Comparison of ENCODE assay signal across 1 cellular context in the genomic region with DNA sequence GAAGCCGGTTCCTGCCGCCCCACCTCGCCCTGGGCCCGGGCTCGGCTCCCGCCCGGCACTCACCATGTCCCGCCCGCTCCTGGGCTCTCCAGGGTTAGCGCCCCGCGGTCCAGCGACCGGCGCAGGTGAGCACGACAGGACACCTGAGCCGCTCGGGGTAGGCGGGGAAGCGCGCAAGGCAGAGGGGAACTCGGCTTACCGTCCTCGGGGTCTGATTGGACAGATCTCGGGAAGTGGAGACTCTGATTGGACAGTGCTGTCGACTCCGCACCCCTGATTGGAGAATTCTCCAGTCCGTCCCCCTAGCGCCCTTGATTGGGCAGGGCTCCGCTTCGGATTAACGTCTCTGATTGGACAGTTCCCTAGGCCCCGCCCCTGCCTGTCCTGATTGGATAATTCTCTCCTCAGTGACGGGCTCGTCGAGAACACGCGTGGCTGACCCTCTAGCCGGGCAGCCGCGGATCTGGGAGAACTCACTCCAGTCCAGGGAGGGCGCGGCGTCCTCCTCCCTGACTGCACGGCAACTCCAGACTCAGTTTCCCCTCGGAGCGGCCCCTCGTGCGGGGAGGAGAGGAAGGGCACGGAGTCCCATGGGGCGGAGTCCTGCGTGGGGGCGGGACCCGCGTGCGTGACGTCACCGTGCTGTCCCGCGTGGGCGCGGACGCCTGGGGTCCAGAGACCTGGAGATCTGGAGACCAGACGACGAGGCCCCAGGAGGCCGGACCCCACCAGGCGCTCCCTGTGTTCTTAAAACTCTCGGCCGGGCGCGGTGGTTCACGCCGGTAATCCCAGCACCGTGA.
TF ChIP-seq lines count a peak whose summit lies in the region.

A gene (minus strand): TSS at position 197 of the 800 bp plus-strand sequence. CDS start 131 bp downstream, at position 66.

TF ChIP-seq in GM12878, 131 proteins besides CTCF, POLR2A, EP300 and RAD21 (continued from another document and continues in another):
- TF ChIP-seq, protein P1, sequence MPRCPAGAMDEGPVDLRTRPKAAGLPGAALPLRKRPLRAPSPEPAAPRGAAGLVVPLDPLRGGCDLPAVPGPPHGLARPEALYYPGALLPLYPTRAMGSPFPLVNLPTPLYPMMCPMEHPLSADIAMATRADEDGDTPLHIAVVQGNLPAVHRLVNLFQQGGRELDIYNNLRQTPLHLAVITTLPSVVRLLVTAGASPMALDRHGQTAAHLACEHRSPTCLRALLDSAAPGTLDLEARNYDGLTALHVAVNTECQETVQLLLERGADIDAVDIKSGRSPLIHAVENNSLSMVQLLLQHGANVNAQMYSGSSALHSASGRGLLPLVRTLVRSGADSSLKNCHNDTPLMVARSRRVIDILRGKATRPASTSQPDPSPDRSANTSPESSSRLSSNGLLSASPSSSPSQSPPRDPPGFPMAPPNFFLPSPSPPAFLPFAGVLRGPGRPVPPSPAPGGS (IDR thresholded peaks at IDR 0.05; ENCODE audit: borderline replicate concordance, insufficient read depth, low read depth, low read length, poor library complexity, severe bottlenecking): no peak
- TF ChIP-seq ZNF217 (IDR thresholded peaks at IDR 0.05) (peak; percentile 48; the same call in 1 of the 2 replicates), RBBP5 (conservative IDR thresholded peaks at IDR 0.05) (no peak), STAT3 (IDR thresholded peaks at IDR 0.05; ENCODE audit: low read depth, low read length) (no peak), PAX5 (IDR thresholded peaks at IDR 0.05; ENCODE audit: borderline replicate concordance, low read depth, low read length) (0 out of 2 replicates have a peak, but pooled peaks have one; percentile 5), CREM (IDR thresholded peaks at IDR 0.05; ENCODE audit: low read depth) (peak; percentile 92), STAT1 (conservative IDR thresholded peaks at IDR 0.05) (0 out of 2 replicates have a peak, but pooled peaks have one; percentile 24), RELA (IDR thresholded peaks at IDR 0.05; ENCODE audit: borderline replicate concordance, partially characterized antibody) (peak; percentile 27), SPI1 (IDR thresholded peaks at IDR 0.05; ENCODE audit: borderline replicate concordance, insufficient read depth, low read depth, low read length) (no peak), EGR1 (IDR thresholded peaks at IDR 0.05; ENCODE audit: borderline replicate concordance in 1 of 2, low read depth in 2 of 2, low read length in 2 of 2) (peak in 1 of 2 experiments; percentile 71; a peak in 1 of 3 replicates), BHLHE40 (IDR thresholded peaks at IDR 0.05; ENCODE audit: borderline replicate concordance in 1 of 2, low read depth in 2 of 2, low read length in 1 of 2) (peak in 1 of 2 experiments; percentile 40; a peak in 2 of 4 replicates), DPF2 (IDR thresholded peaks at IDR 0.05) (peak; percentile 88), BACH1 (IDR thresholded peaks at IDR 0.05; ENCODE audit: borderline replicate concordance) (peak; percentile 99), NR2C2 (IDR thresholded peaks at IDR 0.05; ENCODE audit: borderline replicate concordance, control insufficient read depth, insufficient read length, low read depth) (no peak), SP1 (IDR thresholded peaks at IDR 0.05; ENCODE audit: low read depth, low read length) (peak; percentile 100), MEF2A (IDR thresholded peaks at IDR 0.05; ENCODE audit: insufficient read depth, low read depth, low read length) (no peak), IKZF2 (IDR thresholded peaks at IDR 0.05) (peak; percentile 8 to 24; a peak in 2 of 4 replicates), NBN (IDR thresholded peaks at IDR 0.05) (peak; percentile 87), GATAD2B (conservative IDR thresholded peaks at IDR 0.05; ENCODE audit: low read depth) (peak; percentile 93), CBFB (IDR thresholded peaks at IDR 0.05; ENCODE audit: low read depth) (0 out of 2 replicates have a peak, but pooled peaks have one; percentile 32), ZZZ3 (IDR thresholded peaks at IDR 0.05; ENCODE audit: control insufficient read depth, insufficient read length, low read depth) (no peak), NFIC (IDR thresholded peaks at IDR 0.05; ENCODE audit: low read depth, low read length) (no peak), CHD4 (IDR thresholded peaks at IDR 0.05) (peak; percentile 98), FOS (IDR thresholded peaks at IDR 0.05; ENCODE audit: borderline replicate concordance, extremely low read depth, insufficient read length) (peak; percentile 100), FOXM1 (IDR thresholded peaks at IDR 0.05; ENCODE audit: low read depth, low read length) (no peak), JUND (IDR thresholded peaks at IDR 0.05; ENCODE audit: low read depth, low read length) (0 out of 2 replicates have a peak, but pooled peaks have one; percentile 42), HDGF (IDR thresholded peaks at IDR 0.05) (peak; percentile 52; the same call in 1 of the 2 replicates), MXI1 (IDR thresholded peaks at IDR 0.05; ENCODE audit: low read depth, low read length) (no peak; the same call in 1 of the 2 replicates), SIN3A (IDR thresholded peaks at IDR 0.05; ENCODE audit: low read depth, low read length) (no peak), CHD2 (IDR thresholded peaks at IDR 0.05; ENCODE audit: borderline replicate concordance, low read depth, low read length) (peak; percentile 97), KLF5 (IDR thresholded peaks at IDR 0.05; ENCODE audit: partially characterized antibody) (peak; percentile 67), RFX5 (IDR thresholded peaks at IDR 0.05; ENCODE audit: low read depth, low read length) (peak; percentile 72), NFYA (IDR thresholded peaks at IDR 0.05; ENCODE audit: borderline replicate concordance, low read depth, low read length) (peak; percentile 99), MTA2 (IDR thresholded peaks at IDR 0.05; ENCODE audit: low read depth) (peak; percentile 13; the same call in 1 of the 2 replicates), CREB1 (IDR thresholded peaks at IDR 0.05; ENCODE audit: low read depth) (peak; percentile 87), MEF2B (IDR thresholded peaks at IDR 0.05; ENCODE audit: partially characterized antibody, poor library complexity, severe bottlenecking) (peak; percentile 35), IRF4 (IDR thresholded peaks at IDR 0.05; ENCODE audit: low read depth, low read length) (no peak), JUNB (IDR thresholded peaks at IDR 0.05) (no peak), TAF1 (IDR thresholded peaks at IDR 0.05; ENCODE audit: borderline replicate concordance, low read depth, low read length) (no peak), TBL1XR1 (IDR thresholded peaks at IDR 0.05; ENCODE audit: low read depth, low read length) (no peak), SIX5 (IDR thresholded peaks at IDR 0.05; ENCODE audit: low read depth, low read length, severe bottlenecking) (peak; percentile 32), TCF12 (IDR thresholded peaks at IDR 0.05; ENCODE audit: low read depth, low read length) (no peak), ATF7 (IDR thresholded peaks at IDR 0.05; ENCODE audit: low read depth) (peak; percentile 78)
- TF ChIP-seq, protein P2, sequence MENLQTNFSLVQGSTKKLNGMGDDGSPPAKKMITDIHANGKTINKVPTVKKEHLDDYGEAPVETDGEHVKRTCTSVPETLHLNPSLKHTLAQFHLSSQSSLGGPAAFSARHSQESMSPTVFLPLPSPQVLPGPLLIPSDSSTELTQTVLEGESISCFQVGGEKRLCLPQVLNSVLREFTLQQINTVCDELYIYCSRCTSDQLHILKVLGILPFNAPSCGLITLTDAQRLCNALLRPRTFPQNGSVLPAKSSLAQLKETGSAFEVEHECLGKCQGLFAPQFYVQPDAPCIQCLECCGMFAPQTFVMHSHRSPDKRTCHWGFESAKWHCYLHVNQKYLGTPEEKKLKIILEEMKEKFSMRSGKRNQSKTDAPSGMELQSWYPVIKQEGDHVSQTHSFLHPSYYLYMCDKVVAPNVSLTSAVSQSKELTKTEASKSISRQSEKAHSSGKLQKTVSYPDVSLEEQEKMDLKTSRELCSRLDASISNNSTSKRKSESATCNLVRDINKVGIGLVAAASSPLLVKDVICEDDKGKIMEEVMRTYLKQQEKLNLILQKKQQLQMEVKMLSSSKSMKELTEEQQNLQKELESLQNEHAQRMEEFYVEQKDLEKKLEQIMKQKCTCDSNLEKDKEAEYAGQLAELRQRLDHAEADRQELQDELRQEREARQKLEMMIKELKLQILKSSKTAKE (IDR thresholded peaks at IDR 0.05; ENCODE audit: low read depth, poor library complexity, severe bottlenecking): peak; percentile 79
- TF ChIP-seq, protein P3, sequence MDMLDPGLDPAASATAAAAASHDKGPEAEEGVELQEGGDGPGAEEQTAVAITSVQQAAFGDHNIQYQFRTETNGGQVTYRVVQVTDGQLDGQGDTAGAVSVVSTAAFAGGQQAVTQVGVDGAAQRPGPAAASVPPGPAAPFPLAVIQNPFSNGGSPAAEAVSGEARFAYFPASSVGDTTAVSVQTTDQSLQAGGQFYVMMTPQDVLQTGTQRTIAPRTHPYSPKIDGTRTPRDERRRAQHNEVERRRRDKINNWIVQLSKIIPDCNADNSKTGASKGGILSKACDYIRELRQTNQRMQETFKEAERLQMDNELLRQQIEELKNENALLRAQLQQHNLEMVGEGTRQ (IDR thresholded peaks at IDR 0.05; ENCODE audit: borderline replicate concordance, low read depth, low read length): no peak
- TF ChIP-seq, protein P4, sequence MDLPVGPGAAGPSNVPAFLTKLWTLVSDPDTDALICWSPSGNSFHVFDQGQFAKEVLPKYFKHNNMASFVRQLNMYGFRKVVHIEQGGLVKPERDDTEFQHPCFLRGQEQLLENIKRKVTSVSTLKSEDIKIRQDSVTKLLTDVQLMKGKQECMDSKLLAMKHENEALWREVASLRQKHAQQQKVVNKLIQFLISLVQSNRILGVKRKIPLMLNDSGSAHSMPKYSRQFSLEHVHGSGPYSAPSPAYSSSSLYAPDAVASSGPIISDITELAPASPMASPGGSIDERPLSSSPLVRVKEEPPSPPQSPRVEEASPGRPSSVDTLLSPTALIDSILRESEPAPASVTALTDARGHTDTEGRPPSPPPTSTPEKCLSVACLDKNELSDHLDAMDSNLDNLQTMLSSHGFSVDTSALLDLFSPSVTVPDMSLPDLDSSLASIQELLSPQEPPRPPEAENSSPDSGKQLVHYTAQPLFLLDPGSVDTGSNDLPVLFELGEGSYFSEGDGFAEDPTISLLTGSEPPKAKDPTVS (IDR thresholded peaks at IDR 0.05; ENCODE audit: low read depth, low read length): no peak
- TF ChIP-seq, protein P5, sequence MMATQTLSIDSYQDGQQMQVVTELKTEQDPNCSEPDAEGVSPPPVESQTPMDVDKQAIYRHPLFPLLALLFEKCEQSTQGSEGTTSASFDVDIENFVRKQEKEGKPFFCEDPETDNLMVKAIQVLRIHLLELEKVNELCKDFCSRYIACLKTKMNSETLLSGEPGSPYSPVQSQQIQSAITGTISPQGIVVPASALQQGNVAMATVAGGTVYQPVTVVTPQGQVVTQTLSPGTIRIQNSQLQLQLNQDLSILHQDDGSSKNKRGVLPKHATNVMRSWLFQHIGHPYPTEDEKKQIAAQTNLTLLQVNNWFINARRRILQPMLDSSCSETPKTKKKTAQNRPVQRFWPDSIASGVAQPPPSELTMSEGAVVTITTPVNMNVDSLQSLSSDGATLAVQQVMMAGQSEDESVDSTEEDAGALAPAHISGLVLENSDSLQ (IDR thresholded peaks at IDR 0.05): peak; percentile 98
- TF ChIP-seq, protein P6, sequence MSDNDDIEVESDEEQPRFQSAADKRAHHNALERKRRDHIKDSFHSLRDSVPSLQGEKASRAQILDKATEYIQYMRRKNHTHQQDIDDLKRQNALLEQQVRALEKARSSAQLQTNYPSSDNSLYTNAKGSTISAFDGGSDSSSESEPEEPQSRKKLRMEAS (IDR thresholded peaks at IDR 0.05; ENCODE audit: low read depth, low read length): peak; percentile 61; the same call in 1 of the 2 replicates
- TF ChIP-seq, protein P7, sequence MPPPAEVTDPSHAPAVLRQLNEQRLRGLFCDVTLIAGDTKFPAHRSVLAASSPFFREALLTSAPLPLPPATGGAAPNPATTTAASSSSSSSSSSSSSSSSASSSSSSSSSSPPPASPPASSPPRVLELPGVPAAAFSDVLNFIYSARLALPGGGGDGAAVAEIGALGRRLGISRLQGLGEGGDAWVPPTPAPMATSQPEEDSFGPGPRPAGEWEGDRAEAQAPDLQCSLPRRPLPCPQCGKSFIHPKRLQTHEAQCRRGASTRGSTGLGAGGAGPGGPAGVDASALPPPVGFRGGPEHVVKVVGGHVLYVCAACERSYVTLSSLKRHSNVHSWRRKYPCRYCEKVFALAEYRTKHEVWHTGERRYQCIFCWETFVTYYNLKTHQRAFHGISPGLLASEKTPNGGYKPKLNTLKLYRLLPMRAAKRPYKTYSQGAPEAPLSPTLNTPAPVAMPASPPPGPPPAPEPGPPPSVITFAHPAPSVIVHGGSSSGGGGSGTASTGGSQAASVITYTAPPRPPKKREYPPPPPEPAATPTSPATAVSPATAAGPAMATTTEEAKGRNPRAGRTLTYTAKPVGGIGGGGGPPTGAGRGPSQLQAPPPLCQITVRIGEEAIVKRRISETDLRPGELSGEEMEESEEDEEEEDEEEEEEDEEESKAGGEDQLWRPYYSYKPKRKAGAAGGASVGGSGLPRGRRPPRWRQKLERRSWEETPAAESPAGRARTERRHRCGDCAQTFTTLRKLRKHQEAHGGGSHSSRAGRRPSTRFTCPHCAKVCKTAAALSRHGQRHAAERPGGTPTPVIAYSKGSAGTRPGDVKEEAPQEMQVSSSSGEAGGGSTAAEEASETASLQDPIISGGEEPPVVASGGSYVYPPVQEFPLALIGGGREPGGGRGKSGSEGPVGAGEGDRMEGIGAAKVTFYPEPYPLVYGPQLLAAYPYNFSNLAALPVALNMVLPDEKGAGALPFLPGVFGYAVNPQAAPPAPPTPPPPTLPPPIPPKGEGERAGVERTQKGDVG (CRISPR knock-in tag; IDR thresholded peaks at IDR 0.05): no peak
- TF ChIP-seq, protein P8, sequence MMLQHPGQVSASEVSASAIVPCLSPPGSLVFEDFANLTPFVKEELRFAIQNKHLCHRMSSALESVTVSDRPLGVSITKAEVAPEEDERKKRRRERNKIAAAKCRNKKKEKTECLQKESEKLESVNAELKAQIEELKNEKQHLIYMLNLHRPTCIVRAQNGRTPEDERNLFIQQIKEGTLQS (IDR thresholded peaks at IDR 0.05; ENCODE audit: borderline replicate concordance, extremely low read depth, low read depth, low read length): no peak
